29 cellular contexts compared by ENCODE assay signal in the genomic region with DNA sequence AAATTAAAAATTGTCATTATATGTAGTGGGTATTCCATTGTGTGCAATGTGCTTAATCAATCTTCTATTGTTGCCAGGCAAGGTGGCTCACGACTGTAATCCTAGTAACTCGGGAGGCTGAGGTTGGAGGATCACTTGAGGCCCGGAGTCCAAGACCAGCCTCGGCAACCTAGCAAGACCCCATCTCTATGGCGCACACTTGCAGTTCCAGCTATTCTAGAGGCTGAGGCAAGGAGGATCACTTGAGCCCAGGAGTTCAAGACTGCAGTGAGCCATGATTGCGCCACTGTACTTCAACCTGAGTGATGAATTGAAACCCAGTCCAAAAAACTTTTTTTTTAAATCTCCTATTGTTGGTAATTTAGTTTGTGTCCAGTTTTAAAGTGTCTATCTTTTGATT.
"Had no signal": no experiment of that assay in that cellular context is flagged by ENCODE, and none has a peak within 500 bp of the region (broad histone marks: within the 10 kb centered on the region; RNA-seq: fewer than 3 reads in every experiment).

No MANE protein-coding gene starts in this region.

- H3K9ac ChIP-seq: neural progenitor cell, parathyroid adenoma had no signal

- H3K9me3 ChIP-seq: ovary, psoas muscle, spleen, suprapubic skin, testis, tibial nerve, upper lobe of left lung, vagina had no signal

- H3K27ac ChIP-seq: neural progenitor cell, ovary, parathyroid adenoma, psoas muscle, skin epidermis, spleen, suprapubic skin, testis, tibial nerve, upper lobe of left lung, vagina had no signal

- FAIRE-seq: urothelium cell line had no signal

- H3K27me3 ChIP-seq: neural progenitor cell, ovary, suprapubic skin, testis, tibial nerve, upper lobe of left lung, vagina had no signal

- DNase-seq: natural killer cell; occipital lobe; ovary; posterior cingulate gyrus; psoas muscle; right cardiac atrium; spleen; stimulated activated CD4-positive, alpha-beta T cell treated with anti-CD3 and anti-CD28 coated beads, Interleukin-12 subunit alpha, Interleukin-12 subunit beta, amount 100 ng/mL, for 4 hours; stimulated activated CD4-positive, alpha-beta T cell treated with anti-CD3 and anti-CD28 coated beads, Interleukin-1b, Interleukin-23, amount 100 ng/mL, for 48 hours; stimulated activated CD4-positive, alpha-beta T cell treated with anti-CD3 and anti-CD28 coated beads, Interleukin-4, amount 100 ng/mL, for 1 hour; stimulated activated CD4-positive, alpha-beta T cell treated with anti-CD3 and anti-CD28 coated beads, Interleukin-4, amount 100 ng/mL, for 4 hours; stimulated activated CD8-positive, alpha-beta memory T cell treated with anti-CD3 and anti-CD28 coated beads, Interleukin-4, amount 100 ng/mL, for 48 hours; stimulated activated naive CD4-positive, alpha-beta T cell; stimulated activated naive CD8-positive, alpha-beta T cell treated with anti-CD3 and anti-CD28 coated beads, Interleukin-15, amount 100 ng/mL, for 72 hours; stimulated activated naive CD8-positive, alpha-beta T cell treated with anti-CD3 and anti-CD28 coated beads, Interleukin-15, Interleukin-2, amounts not matched to agents 100 U/mL and 50 U/mL, for 24 hours; substantia nigra; testis; trophoblast cell; upper lobe of left lung had no signal

- H3K4me1 ChIP-seq: neural progenitor cell, parathyroid adenoma, testis, vagina had no signal

- ATAC-seq: natural killer cell; psoas muscle; right cardiac atrium; sciatic nerve; stimulated activated memory B cell treated with anti-CD40 and anti-IgM and Interleukin-4, amounts not matched to agents 10 μg/mL and 1 μg/mL and 100 μg/mL, for 72 hours; stimulated activated naive CD8-positive, alpha-beta T cell treated with anti-CD3 and anti-CD28 coated beads, Interleukin-15, amount 100 ng/mL, for 72 hours; stimulated activated naive CD8-positive, alpha-beta T cell treated with anti-CD3 and anti-CD28 coated beads, Interleukin-15, Interleukin-2, amounts not matched to agents 100 U/mL and 50 U/mL, for 24 hours had no signal

- H3K4me2 ChIP-seq: neural progenitor cell, smooth muscle cell had no signal

- H3K36me3 ChIP-seq: neural progenitor cell, ovary, spleen, suprapubic skin, tibial nerve, upper lobe of left lung, vagina had no signal

- H3K4me3 ChIP-seq: neural progenitor cell, ovary, psoas muscle, skin epidermis, smooth muscle cell, spleen, suprapubic skin, testis, tibial nerve, upper lobe of left lung, vagina had no signal

- H2AFZ ChIP-seq: neural progenitor cell, parathyroid adenoma had no signal

- H3K79me2 ChIP-seq: parathyroid adenoma had no signal
